Comparison of ENCODE assay signal across 10 cellular contexts in the genomic region with DNA sequence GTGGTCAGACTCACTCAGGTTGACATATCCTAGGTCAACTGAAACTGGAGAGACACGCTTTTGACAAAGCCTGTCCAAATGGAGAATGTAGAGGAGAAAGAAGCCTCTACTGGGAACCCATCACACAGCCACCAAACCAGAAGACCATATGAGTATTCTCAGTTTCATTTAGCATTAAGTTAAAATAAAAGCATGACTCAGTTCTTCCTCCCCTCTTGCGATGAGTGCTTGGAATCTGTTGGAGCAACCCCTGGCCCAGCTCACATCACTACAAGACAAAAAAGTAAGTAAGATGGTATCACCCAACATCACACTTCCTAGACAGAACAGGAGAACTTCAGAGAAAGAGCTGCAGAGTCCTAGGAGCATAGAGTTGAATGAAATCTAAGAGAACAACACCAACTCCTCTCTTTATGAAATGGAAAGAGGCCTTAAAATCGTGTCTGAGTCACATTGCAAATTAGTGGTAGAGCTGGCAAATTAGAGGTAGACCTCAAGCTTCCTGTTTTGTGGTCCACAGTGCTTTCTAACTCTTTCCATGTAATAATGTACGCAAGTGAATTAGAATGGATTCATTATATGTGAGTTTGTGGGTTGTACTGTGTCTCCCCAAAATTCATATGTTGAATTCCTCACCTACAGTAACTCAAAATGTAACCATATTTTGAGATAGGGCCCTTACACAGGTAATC. TPM values are rescaled to one million over a fixed set of nuclear protein-coding genes. Genes with fewer than 3 reads are reported as not detected.
A peak's percentile ranks its signal among the peaks of the same experiment; 100 is the strongest.
DNase-seq lines count a peak whose midpoint lies in the region; ATAC-seq and TF ChIP-seq lines count a peak whose summit lies in the region.
"Had no signal": no experiment of that assay in that cellular context is flagged by ENCODE, and none has a peak within 500 bp of the region (broad histone marks: within the 10 kb centered on the region; RNA-seq: fewer than 3 reads in every experiment).

No MANE protein-coding gene starts in this region.

- CTCF ChIA-PET in activated naive CD4-positive, alpha-beta T cell treated with anti-CD3 and anti-CD28 coated beads for 36 hours (lab: Charles Lee), result no interaction called here

- no peaks in the 10 kb centered on the region for H3K36me3 Mint-ChIP-seq in activated naive CD4-positive, alpha-beta T cell treated with anti-CD3 and anti-CD28 coated beads for 36 hours (ENCODE audit: low read depth)
- no peaks in the 10 kb centered on the region for H3K36me3 Mint-ChIP-seq in activated naive CD8-positive, alpha-beta T cell treated with anti-CD3 and anti-CD28 coated beads, Interleukin-2, amount 10 ng/mL, durations not matched to agents 7 days and 5 days

- ATAC-seq in GM21786 (IDR thresholded peaks at IDR 0.05; ENCODE audit: unreplicated experiment), result peak; percentile 63
- ATAC-seq in HG03469 (IDR thresholded peaks at IDR 0.05; ENCODE audit: unreplicated experiment), result peak; percentile 72
- no peak for ATAC-seq in activated naive CD8-positive, alpha-beta T cell treated with anti-CD3 and anti-CD28 coated beads, Interleukin-2, amount 10 ng/mL, durations not matched to agents 7 days and 5 days (ENCODE audit: low read depth)
- no peak for ATAC-seq in HG03439 (IDR thresholded peaks at IDR 0.05; ENCODE audit: unreplicated experiment)

- no peaks in the 10 kb centered on the region for H3K9me3 Mint-ChIP-seq in activated naive CD4-positive, alpha-beta T cell treated with anti-CD3 and anti-CD28 coated beads for 36 hours
- peaks cover 3% of the 10 kb centered on the region for H3K9me3 Mint-ChIP-seq in activated naive CD8-positive, alpha-beta T cell treated with anti-CD3 and anti-CD28 coated beads, Interleukin-2, amount 10 ng/mL, durations not matched to agents 7 days and 5 days

- intact Hi-C loops in activated naive CD4-positive, alpha-beta T cell treated with anti-CD3 and anti-CD28 coated beads for 36 hours (cut with micrococcal nuclease), result loop anchor here (1.0 kb wide), 3 partner anchors 174 to 217 kb away; no protein-coding TSS in a partner anchor
- intact Hi-C loops in head of caudate nucleus (cut with DNase I), result no loop called here

- H3K4me3 Mint-ChIP-seq in activated naive CD4-positive, alpha-beta T cell treated with anti-CD3 and anti-CD28 coated beads for 36 hours, result no peak overlapping the region
- H3K4me3 Mint-ChIP-seq in activated naive CD8-positive, alpha-beta T cell treated with anti-CD3 and anti-CD28 coated beads, Interleukin-2, amount 10 ng/mL, durations not matched to agents 7 days and 5 days, result no peak overlapping the region
- H3K4me3 Mint-ChIP-seq: dendritic cell treated with granulocyte-macrophage colony-stimulating factor and Interleukin-4, amounts not matched to agents 40 ng/mL and 50 ng/mL, for 4 days had no signal

- H3K27ac Mint-ChIP-seq in activated naive CD4-positive, alpha-beta T cell treated with anti-CD3 and anti-CD28 coated beads for 36 hours, result peak overlapping the region; percentile 75
- peak overlapping the region; percentile 45 for H3K27ac Mint-ChIP-seq in activated naive CD8-positive, alpha-beta T cell treated with anti-CD3 and anti-CD28 coated beads, Interleukin-2, amount 10 ng/mL, durations not matched to agents 7 days and 5 days
- H3K27ac Mint-ChIP-seq: dendritic cell treated with granulocyte-macrophage colony-stimulating factor and Interleukin-4, amounts not matched to agents 40 ng/mL and 50 ng/mL, for 4 days had no signal

- POLR2A ChIA-PET in activated naive CD8-positive, alpha-beta T cell treated with anti-CD3 and anti-CD28 coated beads, Interleukin-2, amount 10 ng/mL, durations not matched to agents 7 days and 5 days (lab: Charles Lee), result no interaction called here

- DNase-seq in activated naive CD4-positive, alpha-beta T cell treated with anti-CD3 and anti-CD28 coated beads for 36 hours, result peak; percentile 8
- DNase-seq in activated naive CD4-positive, alpha-beta T cell treated with anti-CD3 and anti-CD28 coated beads, Interleukin-2, amount 50 U/mL, for 16 hours, result no peak
- DNase-seq in activated naive CD8-positive, alpha-beta T cell treated with anti-CD3 and anti-CD28 coated beads, Interleukin-2, amount 10 ng/mL, durations not matched to agents 7 days and 5 days, result no peak
- no peak for DNase-seq in head of caudate nucleus
- no peak for DNase-seq in GM20000 (ENCODE audit: low spot score)
- DNase-seq: NCI-H1930 had no signal

- peaks cover 5% of the 10 kb centered on the region for H3K27me3 Mint-ChIP-seq in activated naive CD4-positive, alpha-beta T cell treated with anti-CD3 and anti-CD28 coated beads for 36 hours (ENCODE audit: low read depth)
- H3K27me3 Mint-ChIP-seq in activated naive CD8-positive, alpha-beta T cell treated with anti-CD3 and anti-CD28 coated beads, Interleukin-2, amount 10 ng/mL, durations not matched to agents 7 days and 5 days, result peaks cover 3% of the 10 kb centered on the region
- H3K27me3 Mint-ChIP-seq: dendritic cell treated with granulocyte-macrophage colony-stimulating factor and Interleukin-4, amounts not matched to agents 40 ng/mL and 50 ng/mL, for 4 days had no signal

- no peak for TF ChIP-seq CTCF in GM20000 (IDR thresholded peaks at IDR 0.05; ENCODE audit: extremely low read depth, missing control alignments)

- peaks cover 9% of the 10 kb centered on the region for H3K4me1 Mint-ChIP-seq in activated naive CD4-positive, alpha-beta T cell treated with anti-CD3 and anti-CD28 coated beads for 36 hours (ENCODE audit: low read depth)
- H3K4me1 Mint-ChIP-seq in activated naive CD8-positive, alpha-beta T cell treated with anti-CD3 and anti-CD28 coated beads, Interleukin-2, amount 10 ng/mL, durations not matched to agents 7 days and 5 days, result peaks cover 3% of the 10 kb centered on the region

RNA-seq across cellular contexts. Expression of gene FGF12, which starts 51.2 kb away (rescaled TPM):
- not detected for total RNA-seq in activated naive CD4-positive, alpha-beta T cell treated with anti-CD3 and anti-CD28 coated beads for 36 hours
- total RNA-seq in activated naive CD8-positive, alpha-beta T cell treated with anti-CD3 and anti-CD28 coated beads, Interleukin-2, amount 10 ng/mL, durations not matched to agents 7 days and 5 days, result not detected

Comparison
In these comparisons a context has a peak if more than half of its experiments do, and no peak if none do; other contexts are left out.
1. ATAC-seq: peak in GM21786 (single experiment) and HG03469 (single experiment); none in activated naive CD8-positive, alpha-beta T cell treated with anti-CD3 and anti-CD28 coated beads, Interleukin-2, amount 10 ng/mL, durations not matched to agents 7 days and 5 days (single experiment) and HG03439 (single experiment).